ENCODE assay signal across 11 cellular contexts in the genomic region with DNA sequence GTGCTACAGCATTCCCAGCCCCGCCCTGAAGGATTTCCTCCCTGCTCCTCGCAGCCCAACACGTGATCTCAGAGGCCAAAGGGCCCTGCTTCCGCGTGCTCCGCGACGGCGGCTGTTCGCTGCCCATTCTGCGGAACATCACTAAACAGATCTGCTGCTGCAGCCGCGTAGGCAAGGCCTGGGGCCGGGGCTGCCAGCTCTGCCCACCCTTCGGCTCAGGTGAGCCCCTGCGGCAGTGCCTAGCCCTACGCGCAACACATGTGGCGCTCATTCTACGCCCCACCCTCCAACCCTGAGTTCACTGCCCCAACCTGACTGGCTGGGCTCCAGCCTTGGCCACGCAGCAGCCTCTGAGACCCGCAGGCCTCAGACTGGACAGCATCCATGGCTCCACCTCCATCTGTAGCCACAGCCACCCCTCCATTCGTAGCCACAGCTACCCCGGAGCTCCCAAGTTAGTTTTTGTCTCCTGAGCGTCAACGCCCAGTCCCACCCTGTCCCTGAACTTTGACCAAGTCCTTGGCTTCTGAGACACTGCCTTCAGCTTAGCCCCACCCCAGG. TPM values are rescaled to one million over a fixed set of nuclear protein-coding genes. Genes with fewer than 3 reads are reported as not detected.
DNase-seq lines count a peak whose midpoint lies in the region; ATAC-seq, FAIRE-seq and TF ChIP-seq lines count a peak whose summit lies in the region.
"Had no signal": no experiment of that assay in that cellular context is flagged by ENCODE, and none has a peak within 500 bp of the region (broad histone marks: within the 10 kb centered on the region; RNA-seq: fewer than 3 reads in every experiment).

No MANE protein-coding gene starts in this region.

- H3K9ac ChIP-seq in mammary epithelial cell (ENCODE audit: insufficient read depth, low read length) (no peak overlapping the region), kidney (ENCODE audit: low read length in 2 of 2) (no peak overlapping the region)

- H4K20me1 ChIP-seq in mammary epithelial cell (ENCODE audit: insufficient read depth, low read length), result no peaks in the 10 kb centered on the region

- DNase-seq in MCF 10A (ENCODE audit: unreplicated experiment) (peak; percentile 69), mammary epithelial cell (no peak), kidney (peak; percentile 79), GF-D8 (lab: John Stamatoyannopoulos, UW) (no peak), thyroid gland (no peak)
- no peak for DNase-seq in activated T-helper 1 cell treated with anti-CD3 and anti-CD28 coated beads, Interleukin-12 subunit alpha, Interleukin-12 subunit beta, Interleukin-2, Interleukin-4 antibody, amounts not matched to agents 30 ng/mL and 10 ng/mL and 1 ng/mL, durations not matched to agents 14 hours and 24 hours and 36 hours (ENCODE audit: low spot score)
- no peak for DNase-seq in stimulated activated naive CD8-positive, alpha-beta T cell treated with anti-CD3 and anti-CD28 coated beads, Interleukin-15, amount 100 ng/mL, for 72 hours
- DNase-seq: activated CD8-positive, alpha-beta memory T cell treated with anti-CD3 and anti-CD28 coated beads, Interleukin-2, amount 50 U/mL, for 48 hours; NCI-H1092 treated with DMSO at 0.1 percent for 48 hours; NCI-H82 had no signal

- no peaks in the 10 kb centered on the region for H3K9me3 Mint-ChIP-seq in MCF 10A (ENCODE audit: unreplicated experiment)
- H3K9me3 Mint-ChIP-seq in activated T-helper 1 cell treated with anti-CD3 and anti-CD28 coated beads, Interleukin-12 subunit alpha, Interleukin-12 subunit beta, Interleukin-2, Interleukin-4 antibody, amounts not matched to agents 30 ng/mL and 10 ng/mL and 1 ng/mL, durations not matched to agents 14 hours and 24 hours and 36 hours, result no peaks in the 10 kb centered on the region
- no peaks in the 10 kb centered on the region for H3K9me3 Mint-ChIP-seq in stimulated activated naive CD8-positive, alpha-beta T cell treated with anti-CD3 and anti-CD28 coated beads, Interleukin-15, amount 100 ng/mL, for 72 hours

- no peak overlapping the region for H3K27ac ChIP-seq in mammary epithelial cell (ENCODE audit: insufficient read depth, low read depth, low read length)
- no peak overlapping the region for H3K27ac ChIP-seq in kidney (ENCODE audit: low read depth in 2 of 2, low read length in 2 of 2)
- no peak overlapping the region for H3K27ac ChIP-seq in thyroid gland

- H3K36me3 ChIP-seq in mammary epithelial cell (ENCODE audit: insufficient read depth, low read length) (no peaks in the 10 kb centered on the region), kidney (ENCODE audit: control insufficient read depth in 1 of 2, insufficient read depth in 2 of 2, low read length in 2 of 2) (no peaks in the 10 kb centered on the region), thyroid gland (no peaks in the 10 kb centered on the region)

- CTCF ChIA-PET in MCF 10A (lab: Yijun Ruan, JAX), result interaction anchor here (0.5 to 2.4 kb wide), 4 partner anchors 9 to 143 kb away, joined by 3 to 6 read pairs (median 4); no protein-coding TSS in a partner anchor
- CTCF ChIA-PET in mammary epithelial cell (lab: Charles Lee; ENCODE audit: low non-redundant PET), result no interaction called here

- peak overlapping the region; percentile 79 for H3K4me3 Mint-ChIP-seq in MCF 10A (ENCODE audit: unreplicated experiment)
- H3K4me3 Mint-ChIP-seq in activated T-helper 1 cell treated with anti-CD3 and anti-CD28 coated beads, Interleukin-12 subunit alpha, Interleukin-12 subunit beta, Interleukin-2, Interleukin-4 antibody, amounts not matched to agents 30 ng/mL and 10 ng/mL and 1 ng/mL, durations not matched to agents 14 hours and 24 hours and 36 hours, result peak overlapping the region; percentile 87
- H3K4me3 Mint-ChIP-seq in stimulated activated naive CD8-positive, alpha-beta T cell treated with anti-CD3 and anti-CD28 coated beads, Interleukin-15, amount 100 ng/mL, for 72 hours, result peak overlapping the region; percentile 31 to 53

- in situ Hi-C loops in mammary epithelial cell (cut with MboI; ENCODE audit: low sequenced_read_pairs in 2 of 2), result loop anchor here in 1 of 2 donors (25.0 kb wide), 1 partner anchor 295 kb away; no protein-coding TSS in a partner anchor

- H3K4me1 Mint-ChIP-seq in MCF 10A (ENCODE audit: insufficient read depth, unreplicated experiment), result peaks cover 53% of the 10 kb centered on the region
- H3K4me1 Mint-ChIP-seq in activated T-helper 1 cell treated with anti-CD3 and anti-CD28 coated beads, Interleukin-12 subunit alpha, Interleukin-12 subunit beta, Interleukin-2, Interleukin-4 antibody, amounts not matched to agents 30 ng/mL and 10 ng/mL and 1 ng/mL, durations not matched to agents 14 hours and 24 hours and 36 hours (ENCODE audit: low read depth), result peaks cover 58% of the 10 kb centered on the region
- H3K4me1 Mint-ChIP-seq in stimulated activated naive CD8-positive, alpha-beta T cell treated with anti-CD3 and anti-CD28 coated beads, Interleukin-15, amount 100 ng/mL, for 72 hours, result peaks cover 91% of the 10 kb centered on the region

- WGBS in mammary epithelial cell (ENCODE audit: low coverage, missing lambda C conversion rate), result 79% methylated on average over 20 of the region's 26 CpGs
- WGBS in thyroid gland, 2 donors, result 67 to 76% methylated on average over 20 to 25 of the region's 26 CpGs

- no peaks in the 10 kb centered on the region for H3K27me3 ChIP-seq in mammary epithelial cell (ENCODE audit: insufficient read depth, low read length)
- H3K27me3 ChIP-seq in thyroid gland, result no peaks in the 10 kb centered on the region

- intact Hi-C loops in MCF 10A (cut with micrococcal nuclease), result no loop called here
- intact Hi-C loops in mammary epithelial cell (cut with micrococcal nuclease), result no loop called here
- intact Hi-C loops in activated T-helper 1 cell treated with anti-CD3 and anti-CD28 coated beads, Interleukin-12 subunit alpha, Interleukin-12 subunit beta, Interleukin-2, Interleukin-4 antibody, amounts not matched to agents 30 ng/mL and 10 ng/mL and 1 ng/mL, durations not matched to agents 14 hours and 24 hours and 36 hours (cut with micrococcal nuclease), result loop anchor here (10.0 kb wide), 1 partner anchor 463 kb away; no protein-coding TSS in a partner anchor
- intact Hi-C loops in kidney (cut with DNase I), result no loop called here
- intact Hi-C loops in thyroid gland (cut with DNase I), result no loop called here

- TF ChIP-seq POLR2A in thyroid gland (IDR thresholded peaks at IDR 0.05), result no peak

- BruUV-seq in MCF 10A (replicated peaks; lab: Mats Ljungman, UMichigan) (no TSS peak), mammary epithelial cell (replicated peaks; lab: Mats Ljungman, UMichigan) (no TSS peak)

- peaks cover 11% of the 10 kb centered on the region for H3K36me3 Mint-ChIP-seq in MCF 10A (ENCODE audit: insufficient read depth, unreplicated experiment)
- H3K36me3 Mint-ChIP-seq in activated T-helper 1 cell treated with anti-CD3 and anti-CD28 coated beads, Interleukin-12 subunit alpha, Interleukin-12 subunit beta, Interleukin-2, Interleukin-4 antibody, amounts not matched to agents 30 ng/mL and 10 ng/mL and 1 ng/mL, durations not matched to agents 14 hours and 24 hours and 36 hours (ENCODE audit: low read depth), result no peaks in the 10 kb centered on the region

- no peak for ATAC-seq in stimulated activated naive CD8-positive, alpha-beta T cell treated with anti-CD3 and anti-CD28 coated beads, Interleukin-15, amount 100 ng/mL, for 72 hours
- ATAC-seq in HG03159 (IDR thresholded peaks at IDR 0.05; ENCODE audit: unreplicated experiment), result no peak

- H3K9me3 ChIP-seq in mammary epithelial cell (replicated peaks; ENCODE audit: insufficient read depth, low read length) (no peaks in the 10 kb centered on the region), kidney (ENCODE audit: control insufficient read depth in 1 of 2, low read length in 2 of 2) (no peaks in the 10 kb centered on the region), thyroid gland (no peaks in the 10 kb centered on the region)

- no peaks in the 10 kb centered on the region for H3K27me3 Mint-ChIP-seq in MCF 10A (ENCODE audit: insufficient read depth, unreplicated experiment)
- no peaks in the 10 kb centered on the region for H3K27me3 Mint-ChIP-seq in activated T-helper 1 cell treated with anti-CD3 and anti-CD28 coated beads, Interleukin-12 subunit alpha, Interleukin-12 subunit beta, Interleukin-2, Interleukin-4 antibody, amounts not matched to agents 30 ng/mL and 10 ng/mL and 1 ng/mL, durations not matched to agents 14 hours and 24 hours and 36 hours (ENCODE audit: insufficient read depth)
- peaks cover 11% of the 10 kb centered on the region for H3K27me3 Mint-ChIP-seq in stimulated activated naive CD8-positive, alpha-beta T cell treated with anti-CD3 and anti-CD28 coated beads, Interleukin-15, amount 100 ng/mL, for 72 hours

- dilution Hi-C loops in mammary epithelial cell (cut with HindIII; ENCODE audit: low sequenced_read_pairs), result no loop called here

- H3K79me2 ChIP-seq in mammary epithelial cell (ENCODE audit: insufficient read depth, low read length), result peaks cover 11% of the 10 kb centered on the region

- no peak overlapping the region for H3K4me2 ChIP-seq in mammary epithelial cell (ENCODE audit: insufficient read depth, low read depth, low read length)

- no peak for TF ChIP-seq CTCF in MCF 10A (IDR thresholded peaks at IDR 0.05; ENCODE audit: unreplicated experiment)
- no peak for TF ChIP-seq CTCF in mammary epithelial cell (conservative IDR thresholded peaks at IDR 0.05 in 1 of 2, IDR thresholded peaks at IDR 0.05 in 1 of 2; ENCODE audit: extremely low read depth in 1 of 2, insufficient read depth in 1 of 2, low read depth in 1 of 2, low read length in 2 of 2)
- TF ChIP-seq CTCF in kidney (IDR thresholded peaks at IDR 0.05; ENCODE audit: borderline replicate concordance, extremely low read depth, insufficient read depth), result no peak
- TF ChIP-seq CTCF in thyroid gland (IDR thresholded peaks at IDR 0.05), result no peak

- no peak overlapping the region for H2AFZ ChIP-seq in mammary epithelial cell (ENCODE audit: low read depth, low read length)

- H3K4me3 ChIP-seq in mammary epithelial cell (replicated peaks in 1 of 3; ENCODE audit: insufficient read depth in 1 of 3, low read depth in 2 of 3, low read length in 3 of 3) (no peak overlapping the region), kidney (ENCODE audit: low read length in 2 of 2) (no peak overlapping the region), thyroid gland (replicated peaks in 1 of 3) (no peak overlapping the region)

- H3K27ac Mint-ChIP-seq in MCF 10A (ENCODE audit: low read depth, unreplicated experiment), result peak overlapping the region; percentile 9
- H3K27ac Mint-ChIP-seq in activated T-helper 1 cell treated with anti-CD3 and anti-CD28 coated beads, Interleukin-12 subunit alpha, Interleukin-12 subunit beta, Interleukin-2, Interleukin-4 antibody, amounts not matched to agents 30 ng/mL and 10 ng/mL and 1 ng/mL, durations not matched to agents 14 hours and 24 hours and 36 hours, result no peak overlapping the region
- no peak overlapping the region for H3K27ac Mint-ChIP-seq in stimulated activated naive CD8-positive, alpha-beta T cell treated with anti-CD3 and anti-CD28 coated beads, Interleukin-15, amount 100 ng/mL, for 72 hours

- peaks cover 59% of the 10 kb centered on the region for H3K4me1 ChIP-seq in mammary epithelial cell (ENCODE audit: insufficient read depth, low read length)
- peaks cover 3 to 24% of the 10 kb centered on the region in 2 donors for H3K4me1 ChIP-seq in kidney (ENCODE audit: control insufficient read depth in 1 of 2, insufficient read depth in 1 of 2, low read depth in 1 of 2, low read length in 2 of 2)
- peaks cover 36 to 64% of the 10 kb centered on the region in 2 donors for H3K4me1 ChIP-seq in thyroid gland

- POLR2A ChIA-PET in MCF 10A (lab: Yijun Ruan, JAX), result interaction anchor here (0.6 to 6.5 kb wide), 6 partner anchors 9 to 274 kb away, joined by 3 to 94 read pairs (median 4); a partner anchor contains a TSS

- no peak for FAIRE-seq in kidney (lab: Jason Lieb, UNC)

RNA-seq across cellular contexts. Expression of a gene that starts 6.2 kb away (rescaled TPM):
- total RNA-seq in MCF 10A (2022), result 76.4 and 103 TPM in 2 replicates
- total RNA-seq in mammary epithelial cell, result 100 to 1,000 TPM in 1 of 2 donors, 10 to 100 TPM in 1; 27.5 to 148 TPM
- polyA plus RNA-seq in mammary epithelial cell, result 34.0 TPM
- 75.7 TPM for polyA minus RNA-seq in mammary epithelial cell
- 107 and 116 TPM in 2 replicates for total RNA-seq in activated T-helper 1 cell treated with anti-CD3 and anti-CD28 coated beads, Interleukin-12 subunit alpha, Interleukin-12 subunit beta, Interleukin-2, Interleukin-4 antibody, amounts not matched to agents 30 ng/mL and 10 ng/mL and 1 ng/mL, durations not matched to agents 14 hours and 24 hours and 36 hours
- total RNA-seq in kidney, result 155 TPM
- 52.1 TPM for polyA plus RNA-seq in kidney (ENCODE audit: insufficient read depth, low read depth, low replicate concordance)
- total RNA-seq in thyroid gland, result 100 to 1,000 TPM; 134 to 276 (median 196) TPM

RNA-seq across cellular contexts. Expression of a gene that starts 30.7 kb away (rescaled TPM):
- total RNA-seq in MCF 10A (2022) (41.5 and 44.0 TPM in 2 replicates), mammary epithelial cell (10 to 100 TPM; 21.0 to 57.9 TPM), kidney (69.6 TPM), thyroid gland (10 to 100 TPM; 33.3 to 52.1 (median 42.9) TPM)
- polyA plus RNA-seq in mammary epithelial cell (44.4 TPM), kidney (ENCODE audit: insufficient read depth, low read depth, low replicate concordance) (91.3 TPM)
- polyA minus RNA-seq in mammary epithelial cell, result 68.1 TPM
- total RNA-seq in activated T-helper 1 cell treated with anti-CD3 and anti-CD28 coated beads, Interleukin-12 subunit alpha, Interleukin-12 subunit beta, Interleukin-2, Interleukin-4 antibody, amounts not matched to agents 30 ng/mL and 10 ng/mL and 1 ng/mL, durations not matched to agents 14 hours and 24 hours and 36 hours, result 102 and 113 TPM in 2 replicates

Comparison
In these comparisons a context has a peak if more than half of its experiments do, and no peak if none do; other contexts are left out.
1. DNase-seq: peak in MCF 10A (single experiment) and kidney (single experiment); none in mammary epithelial cell (single experiment), activated T-helper 1 cell treated with anti-CD3 and anti-CD28 coated beads, Interleukin-12 subunit alpha, Interleukin-12 subunit beta, Interleukin-2, Interleukin-4 antibody, amounts not matched to agents 30 ng/mL and 10 ng/mL and 1 ng/mL, durations not matched to agents 14 hours and 24 hours and 36 hours (single experiment), stimulated activated naive CD8-positive, alpha-beta T cell treated with anti-CD3 and anti-CD28 coated beads, Interleukin-15, amount 100 ng/mL, for 72 hours (0 of 2), GF-D8 (single experiment) and thyroid gland (0 of 2).
2. Peak in every context shown above with its lines, with median percentiles within 50 percentile points of each other: H3K4me3 Mint-ChIP-seq.